Comparison of ENCODE assay signal across 16 cellular contexts in genomic region chr14:92427096-92427495, GRCh38.
DNase-seq lines count a peak whose midpoint lies in the region; FAIRE-seq and TF ChIP-seq lines count a peak whose summit lies in the region.
"Had no signal": no experiment of that assay in that cellular context is flagged by ENCODE, and none has a peak within 500 bp of the region (broad histone marks: within the 10 kb centered on the region; RNA-seq: fewer than 3 reads in every experiment).

No MANE protein-coding gene starts in this region.

- H3K36me3 ChIP-seq in ascending aorta: no peaks in the 10 kb centered on the region
- no peaks in the 10 kb centered on the region for H3K36me3 ChIP-seq in stomach smooth muscle (ENCODE audit: control insufficient read depth in 2 of 2, insufficient read depth in 2 of 2, low read length in 2 of 2)
- H3K36me3 ChIP-seq in adrenal gland (replicated peaks in 1 of 2): no peaks in the 10 kb centered on the region

- in situ Hi-C loops in G401 (cut with HindIII; ENCODE audit: low sequenced_read_pairs): no loop called here

- no peak overlapping the region for H3K4me3 ChIP-seq in LNCaP clone FGC (ENCODE audit: low read depth, low read length)
- no peak overlapping the region for H3K4me3 ChIP-seq in ascending aorta
- no peak overlapping the region for H3K4me3 ChIP-seq in stomach smooth muscle (ENCODE audit: low read length in 2 of 2)
- H3K4me3 ChIP-seq in adrenal gland: no peak overlapping the region
- H3K4me3 ChIP-seq: GM12878, GM23338 had no signal

- TF ChIP-seq CTCF in LNCaP clone FGC (IDR thresholded peaks at IDR 0.05; ENCODE audit: control insufficient read depth, extremely low read depth, insufficient read depth) (no peak), ascending aorta (IDR thresholded peaks at IDR 0.05) (no peak), adrenal gland (IDR thresholded peaks at IDR 0.05) (no peak)

- H3K9ac ChIP-seq in stomach smooth muscle (ENCODE audit: low read length in 2 of 2): no peak overlapping the region

- H3K27me3 ChIP-seq in ascending aorta (no peaks in the 10 kb centered on the region), stomach smooth muscle (ENCODE audit: control insufficient read depth in 1 of 2, insufficient read depth in 2 of 2, low read length in 2 of 2) (no peaks in the 10 kb centered on the region), adrenal gland (no peaks in the 10 kb centered on the region)

- H3K4me1 ChIP-seq in ascending aorta (peaks cover 0 to 15% of the 10 kb centered on the region in 2 donors), stomach smooth muscle (ENCODE audit: control insufficient read depth, insufficient read depth, low read length) (peaks cover 21% of the 10 kb centered on the region), adrenal gland (replicated peaks in 1 of 2) (no peaks in the 10 kb centered on the region)

- DNase-seq in LNCaP clone FGC (ENCODE audit: low read depth): peak; percentile 3
- peak in 1 of 2 donors; percentile 66 for DNase-seq in ascending aorta (ENCODE audit: low spot score in 2 of 2)
- peak; percentile 47 for DNase-seq in mesenteric fat pad (ENCODE audit: low spot score)
- no peak for DNase-seq in G401 (ENCODE audit: low spot score)
- no peak for DNase-seq in HTR-8/SVneo (ENCODE audit: insufficient read length, low spot score)
- no peak for DNase-seq in adrenal gland
- DNase-seq: C1 segment of cervical spinal cord; Calu3; CD4-positive, alpha-beta T cell; DMS 273 treated with DMSO at 0.1 percent for 48 hours; H7 had no signal

- H3K9me3 ChIP-seq in ascending aorta: peaks cover 0 to 12% of the 10 kb centered on the region in 2 donors
- H3K9me3 ChIP-seq in stomach smooth muscle (ENCODE audit: control insufficient read depth in 2 of 2, low read length in 2 of 2): peaks cover 0 to 4% of the 10 kb centered on the region in 2 donors
- H3K9me3 ChIP-seq in adrenal gland (replicated peaks in 1 of 3): no peaks in the 10 kb centered on the region

- intact Hi-C loops in ascending aorta (cut with DNase I): no loop called here
- intact Hi-C loops in adrenal gland (cut with DNase I): no loop called here

- no peak for FAIRE-seq in HTR-8/SVneo (lab: Jason Lieb, UNC)
- FAIRE-seq: A204.1, GM12878, GM18507 had no signal

- WGBS in adrenal gland, 4 donors: 76 to 86% (median 78%) methylated on average over 2 to 3 of the region's 3 CpGs

- TF ChIP-seq POLR2A in adrenal gland (IDR thresholded peaks at IDR 0.05): no peak

- peak overlapping the region; percentile 65 to 69 for H3K27ac ChIP-seq in ascending aorta
- peak overlapping the region; percentile 6 for H3K27ac ChIP-seq in stomach smooth muscle (ENCODE audit: low read length)
- H3K27ac ChIP-seq in adrenal gland: no peak overlapping the region

Comparison
In these comparisons a context has a peak if more than half of its experiments do, and no peak if none do; other contexts are left out.
1. DNase-seq: peak in LNCaP clone FGC (single experiment) and mesenteric fat pad (single experiment); none in G401 (single experiment), HTR-8/SVneo (single experiment) and adrenal gland (0 of 7).
2. H3K27ac ChIP-seq: peak in ascending aorta (2 of 2) and stomach smooth muscle (single experiment); none in adrenal gland (0 of 5).